Comparison of ENCODE assay signal across 2 cellular contexts in genomic region chr18:67281746-67282145, GRCh38.
TF ChIP-seq lines count a peak whose summit lies in the region.

No MANE protein-coding gene starts in this region.

TF ChIP-seq in GM23338, 12 proteins besides CTCF, POLR2A, EP300 and RAD21:
- TF ChIP-seq JUNB (IDR thresholded peaks at IDR 0.05; ENCODE audit: unreplicated experiment) (no peak), POLR2AphosphoS5 (IDR thresholded peaks at IDR 0.05; ENCODE audit: low read depth) (no peak), CREB1 (CRISPR knock-in tag; IDR thresholded peaks at IDR 0.05; ENCODE audit: low read depth) (no peak), EZH2phosphoT487 (IDR thresholded peaks at IDR 0.05; ENCODE audit: unreplicated experiment) (no peak), ETS1 (IDR thresholded peaks at IDR 0.05) (no peak), REST (IDR thresholded peaks at IDR 0.05; ENCODE audit: unreplicated experiment) (no peak), ZNF331 (CRISPR knock-in tag; IDR thresholded peaks at IDR 0.05; ENCODE audit: low read depth) (no peak), EZH2 (IDR thresholded peaks at IDR 0.05; ENCODE audit: low read depth, unreplicated experiment) (no peak), STAT1 (IDR thresholded peaks at IDR 0.05; ENCODE audit: unreplicated experiment) (no peak), NANOG (IDR thresholded peaks at IDR 0.05; ENCODE audit: borderline replicate concordance) (no peak), ZNF462 (CRISPR knock-in tag; IDR thresholded peaks at IDR 0.05) (no peak), ZNF114 (CRISPR knock-in tag; IDR thresholded peaks at IDR 0.05) (no peak)

TF ChIP-seq in H1, 55 proteins besides CTCF, POLR2A, EP300 and RAD21:
- no peak for TF ChIP-seq POU5F1 (IDR thresholded peaks at IDR 0.05; ENCODE audit: low read depth, low read length)
- TF ChIP-seq RFX5 (IDR thresholded peaks at IDR 0.05; ENCODE audit: borderline replicate concordance, low read depth, low read length) = no peak
- no peak for TF ChIP-seq USF2 (IDR thresholded peaks at IDR 0.05; ENCODE audit: low read length)
- no peak for TF ChIP-seq HDAC2 (IDR thresholded peaks at IDR 0.05; ENCODE audit: borderline replicate concordance in 1 of 2, low read depth in 2 of 2, low read length in 2 of 2)
- TF ChIP-seq PHF8 (conservative IDR thresholded peaks at IDR 0.05; ENCODE audit: low read depth, low read length) = no peak
- TF ChIP-seq CBX5 (IDR thresholded peaks at IDR 0.05; ENCODE audit: low read depth, low read length) = no peak
- no peak for TF ChIP-seq RBBP5 (IDR thresholded peaks at IDR 0.05; ENCODE audit: borderline replicate concordance, low read depth, low read length)
- no peak for TF ChIP-seq JUN (IDR thresholded peaks at IDR 0.05; ENCODE audit: low read depth, low read length)
- TF ChIP-seq SIRT6 (IDR thresholded peaks at IDR 0.05; ENCODE audit: low read length) = no peak
- TF ChIP-seq BCL11A (IDR thresholded peaks at IDR 0.05; ENCODE audit: low read depth in 2 of 2, low read length in 2 of 2) = no peak
- no peak for TF ChIP-seq TAF1 (IDR thresholded peaks at IDR 0.05; ENCODE audit: low read depth, low read length)
- no peak for TF ChIP-seq GABPA (IDR thresholded peaks at IDR 0.05; ENCODE audit: borderline replicate concordance, insufficient read depth, low read length)
